Comparison of ENCODE assay signal across 7 cellular contexts in the genomic region with DNA sequence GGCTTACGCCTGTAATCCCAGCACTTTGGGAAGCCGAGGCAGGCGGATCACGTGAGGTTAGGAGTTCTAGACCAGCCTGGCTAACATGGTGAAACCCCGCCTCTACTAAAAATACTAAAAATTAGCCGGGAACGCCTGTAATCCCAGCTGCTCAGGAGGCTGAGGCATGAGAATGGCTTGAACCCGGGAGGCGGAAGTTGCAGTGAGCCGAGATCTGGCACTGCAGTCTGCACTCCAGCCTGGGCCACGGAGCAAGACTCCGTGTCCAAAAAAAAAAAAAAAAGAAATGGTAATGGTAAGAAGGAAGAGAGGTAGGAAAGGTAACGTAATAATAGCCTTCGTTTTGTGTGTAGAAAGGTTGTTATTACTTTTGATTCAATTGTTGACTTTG. TPM values are rescaled to one million over a fixed set of nuclear protein-coding genes. Genes with fewer than 3 reads are reported as not detected.
A peak's percentile ranks its signal among the peaks of the same experiment; 100 is the strongest.
DNase-seq lines count a peak whose midpoint lies in the region; ATAC-seq and TF ChIP-seq lines count a peak whose summit lies in the region.

No MANE protein-coding gene starts in this region.

- no peaks in the 10 kb centered on the region for H3K9me3 ChIP-seq in gastrocnemius medialis

- POLR2A ChIA-PET in T-cell (lab: Charles Lee): interaction anchor here in 1 of 2 donors (0.6 kb wide), 1 partner anchor 33 kb away, joined by 5 read pairs; no protein-coding TSS in a partner anchor

- no peak for TF ChIP-seq POLR2A in gastrocnemius medialis (IDR thresholded peaks at IDR 0.05)

- peak overlapping the region; percentile 19 to 96 for H3K27ac Mint-ChIP-seq in T-cell

- H3K4me1 ChIP-seq in gastrocnemius medialis: peaks cover 22 to 26% of the 10 kb centered on the region in 2 donors

- no peak for TF ChIP-seq CTCF in HFF-Myc (IDR thresholded peaks at IDR 0.05; ENCODE audit: low read depth, low read length, missing control alignments)
- TF ChIP-seq CTCF in foreskin fibroblast (IDR thresholded peaks at IDR 0.05; ENCODE audit: low read depth, low read length): no peak
- TF ChIP-seq CTCF in gastrocnemius medialis (IDR thresholded peaks at IDR 0.05 in 4 of 5, conservative IDR thresholded peaks at IDR 0.05 in 1 of 5): no peak

- CTCF ChIA-PET in T-cell (lab: Charles Lee): interaction anchor here in 1 of 2 donors (0.9 to 2.2 kb wide), 2 partner anchors 39 to 119 kb away, joined by 4 to 13 read pairs; a partner anchor contains a TSS

- peak overlapping the region; percentile 92 to 98 (median 96) for H3K27ac ChIP-seq in gastrocnemius medialis

- intact Hi-C loops in gastrocnemius medialis (cut with DNase I; ENCODE audit: low total_unique reads): loop anchor here (2.0 to 5.0 kb wide), 2 partner anchors 234 to 258 kb away; a partner anchor contains a TSS

- peak overlapping the region; percentile 88 to 97 (median 92) for H3K4me3 Mint-ChIP-seq in T-cell

- peak overlapping the region; percentile 94 for H3K4me3 ChIP-seq in HFF-Myc (replicated peaks; ENCODE audit: low read depth, low read length)
- peak overlapping the region; percentile 89 to 94 for H3K4me3 ChIP-seq in foreskin fibroblast (ENCODE audit: low read depth in 1 of 2, low read length in 2 of 2)
- H3K4me3 ChIP-seq in gastrocnemius medialis: peak overlapping the region; percentile 92 to 98 (median 94)

- no peaks in the 10 kb centered on the region for H3K27me3 ChIP-seq in gastrocnemius medialis

- H3K27me3 Mint-ChIP-seq in T-cell: no peaks in the 10 kb centered on the region

- DNase-seq in HFF-Myc (ENCODE audit: extremely low read depth, low read depth) (no peak), T-cell (no peak), foreskin fibroblast (peak; percentile 4 to 35), gastrocnemius medialis (no peak)
- DNase-seq in stimulated activated CD4-positive, alpha-beta T cell treated with anti-CD3 and anti-CD28 coated beads, Interleukin-2, amount 100 ng/mL, for 48 hours: no peak
- no peak for DNase-seq in activated CD8-positive, alpha-beta memory T cell treated with anti-CD3 and anti-CD28 coated beads for 24 hours

- H3K4me1 Mint-ChIP-seq in T-cell: peaks cover 28 to 35% (median 34%) of the 10 kb centered on the region in 3 donors

- no peaks in the 10 kb centered on the region for H3K9me3 Mint-ChIP-seq in T-cell

- in situ Hi-C loops in gastrocnemius medialis (cut with MboI; ENCODE audit: low sequenced_read_pairs in 4 of 4): loop anchor here in 2 of 4 donors (25.0 kb wide), 2 partner anchors 123 to 248 kb away; a partner anchor contains a TSS

- H3K36me3 Mint-ChIP-seq in T-cell: peaks cover 24% of the 10 kb centered on the region

- peaks cover 0 to 46% of the 10 kb centered on the region in 2 donors for H3K36me3 ChIP-seq in gastrocnemius medialis

- ATAC-seq in T-cell (replicated peaks in 1 of 4): no peak
- ATAC-seq in gastrocnemius medialis: no peak
- no peak for ATAC-seq in HG02970 (IDR thresholded peaks at IDR 0.05; ENCODE audit: low FRiP score, unreplicated experiment)

RNA-seq across cellular contexts. Expression of a gene that starts 1.2 kb away (rescaled TPM):
- 10 to 100 TPM; 13.0 to 19.5 (median 15.0) TPM for total RNA-seq in T-cell
- total RNA-seq in gastrocnemius medialis: 10 to 100 TPM; 17.7 to 25.5 (median 22.1) TPM

RNA-seq across cellular contexts. Expression of a gene that starts 1.2 kb away (rescaled TPM):
- 10 to 100 TPM; 11.7 to 31.5 (median 14.9) TPM for total RNA-seq in T-cell
- total RNA-seq in gastrocnemius medialis: 1 to 10 TPM; 4.7 to 8.5 (median 5.8) TPM

RNA-seq across cellular contexts. Expression of a gene that starts 1.5 kb away (rescaled TPM):
- total RNA-seq in T-cell (1 to 10 TPM; 1.5 to 4.0 (median 2.5) TPM), gastrocnemius medialis (10 to 100 TPM in 2 of 4 donors, 1 to 10 TPM in 2; 8.6 to 18.3 (median 10.9) TPM)

RNA-seq across cellular contexts. Expression of a gene that starts 39.4 kb away (rescaled TPM):
- total RNA-seq in T-cell (1 to 10 TPM; 2.4 to 5.1 (median 3.4) TPM), gastrocnemius medialis (1 to 10 TPM in 3 of 4 donors, under 1 TPM in 1; 0.71 to 7.4 (median 5.0) TPM)

Comparison
In these comparisons a context has a peak if more than half of its experiments do, and no peak if none do; other contexts are left out.
1. DNase-seq: peak in foreskin fibroblast (2 of 2); none in HFF-Myc (single experiment), T-cell (0 of 34), gastrocnemius medialis (0 of 2), stimulated activated CD4-positive, alpha-beta T cell treated with anti-CD3 and anti-CD28 coated beads, Interleukin-2, amount 100 ng/mL, for 48 hours (0 of 2) and activated CD8-positive, alpha-beta memory T cell treated with anti-CD3 and anti-CD28 coated beads for 24 hours (single experiment).
2. Peak in every context shown above with its lines, with median percentiles within 50 percentile points of each other: H3K4me3 ChIP-seq.